In genomic region chr2:29073913-29074312, GRCh38 we compare ENCODE assay signal across 26 cellular contexts. TPM values are rescaled to one million over a fixed set of nuclear protein-coding genes. Genes with fewer than 3 reads are reported as not detected.
DNase-seq lines count a peak whose midpoint lies in the region; ATAC-seq and TF ChIP-seq lines count a peak whose summit lies in the region.
"Had no signal": no experiment of that assay in that cellular context is flagged by ENCODE, and none has a peak within 500 bp of the region (broad histone marks: within the 10 kb centered on the region; RNA-seq: fewer than 3 reads in every experiment).

No MANE protein-coding gene starts in this region.

- H3K4me3 ChIP-seq in heart left ventricle (no peak overlapping the region), WERI-Rb-1 (ENCODE audit: low read depth, low read length) (peak overlapping the region; percentile 1; the same call in 1 of the 2 replicates), ovary (no peak overlapping the region)
- H3K4me3 ChIP-seq: esophagus muscularis mucosa, gastroesophageal sphincter, right lobe of liver, SK-N-MC had no signal

- no peaks in the 10 kb centered on the region for H3K36me3 ChIP-seq in heart left ventricle
- H3K36me3 ChIP-seq in WERI-Rb-1: no peaks in the 10 kb centered on the region
- no peaks in the 10 kb centered on the region for H3K36me3 ChIP-seq in ovary
- H3K36me3 ChIP-seq: esophagus muscularis mucosa, gastroesophageal sphincter, right lobe of liver had no signal

- no peaks in the 10 kb centered on the region for H3K4me1 Mint-ChIP-seq in activated CD8-positive, alpha-beta T cell treated with anti-CD3 and anti-CD28 coated beads, Interleukin-2, amount 10 ng/mL, durations not matched to agents 7 days and 5 days (ENCODE audit: low read depth)

- POLR2A ChIA-PET in activated CD8-positive, alpha-beta T cell treated with anti-CD3 and anti-CD28 coated beads, Interleukin-2, amount 10 ng/mL, durations not matched to agents 7 days and 5 days (lab: Charles Lee): no interaction called here

- ATAC-seq in heart left ventricle: peak in 1 of 4 donors; percentile 24
- no peak for ATAC-seq in Right ventricle myocardium inferior
- no peak for ATAC-seq in activated CD8-positive, alpha-beta T cell treated with anti-CD3 and anti-CD28 coated beads, Interleukin-2, amount 10 ng/mL, durations not matched to agents 7 days and 5 days
- no peak for ATAC-seq in GM18519 (IDR thresholded peaks at IDR 0.05; ENCODE audit: low FRiP score, unreplicated experiment)
- ATAC-seq in GM21447 (IDR thresholded peaks at IDR 0.05; ENCODE audit: unreplicated experiment): no peak
- ATAC-seq: effector memory CD8-positive, alpha-beta T cell; gastroesophageal sphincter; Panc1; right lobe of liver; T-helper 17 cell had no signal

- no peak overlapping the region for H3K4me3 Mint-ChIP-seq in activated CD8-positive, alpha-beta T cell treated with anti-CD3 and anti-CD28 coated beads, Interleukin-2, amount 10 ng/mL, durations not matched to agents 7 days and 5 days
- H3K4me3 Mint-ChIP-seq: CD14-positive monocyte; effector memory CD8-positive, alpha-beta T cell; T-helper 17 cell had no signal

- peaks cover 0 to 14% (median 0%) of the 10 kb centered on the region in 12 donors for H3K9me3 ChIP-seq in heart left ventricle
- H3K9me3 ChIP-seq in WERI-Rb-1 (ENCODE audit: severe bottlenecking): peaks cover 47% of the 10 kb centered on the region
- H3K9me3 ChIP-seq in ovary: no peaks in the 10 kb centered on the region
- H3K9me3 ChIP-seq: gastroesophageal sphincter, right lobe of liver had no signal

- WGBS in heart left ventricle, 4 donors: 51 to 62% (median 59%) methylated on average over 5 of the region's 5 CpGs
- 78 to 81% (median 79%) methylated on average over 5 of the region's 5 CpGs for WGBS in ovary, 3 donors

- H3K9me3 Mint-ChIP-seq in activated CD8-positive, alpha-beta T cell treated with anti-CD3 and anti-CD28 coated beads, Interleukin-2, amount 10 ng/mL, durations not matched to agents 7 days and 5 days (ENCODE audit: insufficient read depth): no peaks in the 10 kb centered on the region

- no peak for DNase-seq in heart left ventricle
- no peak for DNase-seq in Right ventricle myocardium inferior (ENCODE audit: missing footprints)
- no peak for DNase-seq in WERI-Rb-1
- no peak for DNase-seq in activated CD8-positive, alpha-beta T cell treated with anti-CD3 and anti-CD28 coated beads, Interleukin-2, amount 10 ng/mL, durations not matched to agents 7 days and 5 days
- no peak for DNase-seq in ovary
- DNase-seq: activated CD4-positive, alpha-beta T cell treated with anti-CD3 and anti-CD28 coated beads for 48 hours; activated effector memory CD4-positive, alpha-beta T cell treated with Interleukin-2 at 50 U/mL for 16 hours; effector memory CD8-positive, alpha-beta T cell; EL; KG1; kidney; mammary epithelial cell; NCI-H187; right lobe of liver; stimulated activated CD4-positive, alpha-beta T cell treated with anti-CD3 and anti-CD28 coated beads, Interleukin-15, amount 100 ng/mL, for 24 hours; T-helper 17 cell had no signal

- H3K27me3 ChIP-seq in heart left ventricle: no peaks in the 10 kb centered on the region
- H3K27me3 ChIP-seq in WERI-Rb-1 (ENCODE audit: insufficient read depth, low read depth, severe bottlenecking): no peaks in the 10 kb centered on the region
- H3K27me3 ChIP-seq in layer of hippocampus (ENCODE audit: control insufficient read depth, insufficient read depth, low read length): no peaks in the 10 kb centered on the region
- no peaks in the 10 kb centered on the region for H3K27me3 ChIP-seq in ovary
- H3K27me3 ChIP-seq: esophagus muscularis mucosa, gastroesophageal sphincter, right lobe of liver had no signal

- CTCF ChIA-PET in activated CD8-positive, alpha-beta T cell treated with anti-CD3 and anti-CD28 coated beads, Interleukin-2, amount 10 ng/mL, durations not matched to agents 7 days and 5 days (lab: Charles Lee): no interaction called here

- H3K27ac ChIP-seq in heart left ventricle (peak overlapping the region in 9 of 12 donors; percentile 14 to 70 (median 49)), WERI-Rb-1 (peak overlapping the region; percentile 68), layer of hippocampus (ENCODE audit: low read depth, low read length) (peak overlapping the region; percentile 36), ovary (no peak overlapping the region)
- H3K27ac ChIP-seq: esophagus muscularis mucosa, gastroesophageal sphincter, right lobe of liver, SK-N-MC had no signal

- H3K4me1 ChIP-seq in heart left ventricle (peaks cover 0 to 21% (median 0%) of the 10 kb centered on the region in 12 donors), ovary (ENCODE audit: insufficient read depth) (peaks cover 4% of the 10 kb centered on the region)
- H3K4me1 ChIP-seq: gastroesophageal sphincter, right lobe of liver had no signal

- TF ChIP-seq POLR2A in heart left ventricle (IDR thresholded peaks at IDR 0.05): no peak
- no peak for TF ChIP-seq POLR2A in ovary (IDR thresholded peaks at IDR 0.05)

- no peak for TF ChIP-seq EP300 in ovary (IDR thresholded peaks at IDR 0.05)

- TF ChIP-seq CTCF in heart left ventricle (IDR thresholded peaks at IDR 0.05) (no peak), WERI-Rb-1 (IDR thresholded peaks at IDR 0.05; ENCODE audit: low read depth, low read length) (no peak), ovary (IDR thresholded peaks at IDR 0.05) (no peak)

- no peak overlapping the region for H3K27ac Mint-ChIP-seq in activated CD8-positive, alpha-beta T cell treated with anti-CD3 and anti-CD28 coated beads, Interleukin-2, amount 10 ng/mL, durations not matched to agents 7 days and 5 days
- H3K27ac Mint-ChIP-seq: effector memory CD8-positive, alpha-beta T cell; T-helper 17 cell had no signal

- H3K36me3 Mint-ChIP-seq in activated CD8-positive, alpha-beta T cell treated with anti-CD3 and anti-CD28 coated beads, Interleukin-2, amount 10 ng/mL, durations not matched to agents 7 days and 5 days (ENCODE audit: low read depth): no peaks in the 10 kb centered on the region
- H3K36me3 Mint-ChIP-seq: CD14-positive monocyte had no signal

- intact Hi-C loops in heart left ventricle (cut with DNase I): loop anchor here in 2 of 10 donors (5.0 kb wide), 2 partner anchors 38 to 43 kb away; partner anchors contain the start of gene CLIP4 (in 1 of the 2)
- intact Hi-C loops in Right ventricle myocardium inferior (cut with DNase I): no loop called here
- intact Hi-C loops in ovary (cut with DNase I): no loop called here

- no peaks in the 10 kb centered on the region for H3K27me3 Mint-ChIP-seq in activated CD8-positive, alpha-beta T cell treated with anti-CD3 and anti-CD28 coated beads, Interleukin-2, amount 10 ng/mL, durations not matched to agents 7 days and 5 days (ENCODE audit: low read depth)
- H3K27me3 Mint-ChIP-seq: effector memory CD8-positive, alpha-beta T cell had no signal

RNA-seq across cellular contexts. Expression of gene PCARE, which starts 0.4 kb away (rescaled TPM):
- 1 to 10 TPM in 4 of 9 donors, under 1 TPM in 5; 0.61 to 2.4 (median 0.87) TPM for total RNA-seq in heart left ventricle
- 1 to 10 TPM in 1 of 2 donors, under 1 TPM in 1; 0.10 to 1.6 TPM for polyA plus RNA-seq in heart left ventricle
- total RNA-seq in Right ventricle myocardium inferior: 0.51 TPM
- not detected for total RNA-seq in activated CD8-positive, alpha-beta T cell treated with anti-CD3 and anti-CD28 coated beads, Interleukin-2, amount 10 ng/mL, durations not matched to agents 7 days and 5 days
- under 1 TPM; 0.08 to 0.27 (median 0.15) TPM for total RNA-seq in ovary
- polyA plus RNA-seq in ovary: under 1 TPM; 0.30 to 0.50 TPM
- total RNA-seq: esophagus muscularis mucosa, kidney, right lobe of liver, T-helper 17 cell, ureter had no signal
- polyA plus RNA-seq: AG04450, CD14-positive monocyte had no signal

RNA-seq across cellular contexts. Expression of gene CLIP4, which starts 41.3 kb away (rescaled TPM):
- total RNA-seq in heart left ventricle: 10 to 100 TPM; 33.4 to 57.4 (median 43.2) TPM
- polyA plus RNA-seq in heart left ventricle: 10 to 100 TPM in 1 of 2 donors, 1 to 10 TPM in 1; 9.6 to 20.8 TPM
- total RNA-seq in Right ventricle myocardium inferior: 26.2 TPM
- 10 to 100 TPM; 20.1 to 21.9 TPM for total RNA-seq in activated CD8-positive, alpha-beta T cell treated with anti-CD3 and anti-CD28 coated beads, Interleukin-2, amount 10 ng/mL, durations not matched to agents 7 days and 5 days
- total RNA-seq in ovary: 10 to 100 TPM; 40.2 to 64.7 (median 54.4) TPM
- polyA plus RNA-seq in ovary: 10 to 100 TPM; 20.7 to 24.2 TPM

Comparison
In these comparisons a context has a peak if more than half of its experiments do, and no peak if none do; other contexts are left out.
1. H3K27ac ChIP-seq: peak in heart left ventricle (9 of 12), WERI-Rb-1 (single experiment) and layer of hippocampus (single experiment); none in ovary (0 of 2).